ENCODE assay signal across 1 cellular context in genomic region chr11:110093407-110094297, GRCh38.
TF ChIP-seq lines count a peak whose summit lies in the region.

No MANE protein-coding gene starts in this region.

TF ChIP-seq in HepG2, 621 proteins besides CTCF, POLR2A, EP300 and RAD21 (continued from another document and continues in another):
- TF ChIP-seq, protein P1, sequence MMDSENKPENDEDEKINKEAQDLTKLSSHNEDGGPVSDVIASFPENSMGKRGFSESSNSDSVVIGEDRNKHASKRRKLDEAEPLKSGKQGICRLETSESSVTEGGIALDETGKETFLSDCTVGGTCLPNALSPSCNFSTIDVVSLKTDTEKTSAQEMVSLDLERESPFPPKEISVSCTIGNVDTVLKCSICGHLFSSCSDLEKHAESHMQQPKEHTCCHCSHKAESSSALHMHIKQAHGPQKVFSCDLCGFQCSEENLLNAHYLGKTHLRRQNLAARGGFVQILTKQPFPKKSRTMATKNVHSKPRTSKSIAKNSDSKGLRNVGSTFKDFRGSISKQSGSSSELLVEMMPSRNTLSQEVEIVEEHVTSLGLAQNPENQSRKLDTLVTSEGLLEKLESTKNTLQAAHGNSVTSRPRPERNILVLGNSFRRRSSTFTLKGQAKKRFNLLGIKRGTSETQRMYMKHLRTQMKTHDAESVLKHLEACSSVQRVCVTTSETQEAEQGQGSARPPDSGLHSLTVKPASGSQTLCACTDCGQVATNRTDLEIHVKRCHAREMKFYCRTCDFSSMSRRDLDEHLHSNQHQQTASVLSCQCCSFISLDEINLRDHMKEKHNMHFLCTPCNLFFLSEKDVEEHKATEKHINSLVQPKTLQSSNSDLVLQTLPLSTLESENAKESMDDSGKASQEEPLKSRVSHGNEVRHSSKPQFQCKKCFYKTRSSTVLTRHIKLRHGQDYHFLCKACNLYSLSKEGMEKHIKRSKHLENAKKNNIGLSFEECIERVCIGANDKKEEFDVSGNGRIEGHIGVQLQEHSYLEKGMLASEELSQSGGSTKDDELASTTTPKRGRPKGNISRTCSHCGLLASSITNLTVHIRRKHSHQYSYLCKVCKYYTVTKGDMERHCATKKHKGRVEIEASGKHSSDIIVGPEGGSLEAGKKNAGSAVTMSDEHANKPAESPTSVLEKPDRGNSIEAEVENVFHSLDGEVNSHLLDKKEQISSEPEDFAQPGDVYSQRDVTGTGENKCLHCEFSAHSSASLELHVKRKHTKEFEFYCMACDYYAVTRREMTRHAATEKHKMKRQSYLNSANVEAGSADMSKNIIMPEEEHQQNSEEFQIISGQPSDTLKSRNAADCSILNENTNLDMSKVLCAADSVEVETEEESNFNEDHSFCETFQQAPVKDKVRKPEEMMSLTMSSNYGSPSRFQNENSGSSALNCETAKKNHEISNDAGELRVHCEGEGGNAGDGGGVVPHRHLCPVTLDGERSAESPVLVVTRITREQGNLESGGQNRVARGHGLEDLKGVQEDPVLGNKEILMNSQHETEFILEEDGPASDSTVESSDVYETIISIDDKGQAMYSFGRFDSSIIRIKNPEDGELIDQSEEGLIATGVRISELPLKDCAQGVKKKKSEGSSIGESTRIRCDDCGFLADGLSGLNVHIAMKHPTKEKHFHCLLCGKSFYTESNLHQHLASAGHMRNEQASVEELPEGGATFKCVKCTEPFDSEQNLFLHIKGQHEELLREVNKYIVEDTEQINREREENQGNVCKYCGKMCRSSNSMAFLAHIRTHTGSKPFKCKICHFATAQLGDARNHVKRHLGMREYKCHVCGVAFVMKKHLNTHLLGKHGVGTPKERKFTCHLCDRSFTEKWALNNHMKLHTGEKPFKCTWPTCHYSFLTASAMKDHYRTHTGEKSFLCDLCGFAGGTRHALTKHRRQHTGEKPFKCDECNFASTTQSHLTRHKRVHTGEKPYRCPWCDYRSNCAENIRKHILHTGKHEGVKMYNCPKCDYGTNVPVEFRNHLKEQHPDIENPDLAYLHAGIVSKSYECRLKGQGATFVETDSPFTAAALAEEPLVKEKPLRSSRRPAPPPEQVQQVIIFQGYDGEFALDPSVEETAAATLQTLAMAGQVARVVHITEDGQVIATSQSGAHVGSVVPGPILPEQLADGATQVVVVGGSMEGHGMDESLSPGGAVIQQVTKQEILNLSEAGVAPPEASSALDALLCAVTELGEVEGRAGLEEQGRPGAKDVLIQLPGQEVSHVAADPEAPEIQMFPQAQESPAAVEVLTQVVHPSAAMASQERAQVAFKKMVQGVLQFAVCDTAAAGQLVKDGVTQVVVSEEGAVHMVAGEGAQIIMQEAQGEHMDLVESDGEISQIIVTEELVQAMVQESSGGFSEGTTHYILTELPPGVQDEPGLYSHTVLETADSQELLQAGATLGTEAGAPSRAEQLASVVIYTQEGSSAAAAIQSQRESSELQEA (CRISPR knock-in tag; IDR thresholded peaks at IDR 0.05; ENCODE audit: not compliant biosample characterization) = no peak
- TF ChIP-seq ZNF850 (CRISPR knock-in tag; conservative IDR thresholded peaks at IDR 0.05) = no peak
- TF ChIP-seq ZNF468 (CRISPR knock-in tag; IDR thresholded peaks at IDR 0.05) = no peak
- no peak for TF ChIP-seq ZNF350 (CRISPR knock-in tag; IDR thresholded peaks at IDR 0.05; ENCODE audit: borderline replicate concordance, low read depth)
- TF ChIP-seq SMARCC2 (IDR thresholded peaks at IDR 0.05) = no peak
- no peak; the same call in 1 of the 2 replicates for TF ChIP-seq ZNF746 (CRISPR knock-in tag; IDR thresholded peaks at IDR 0.05)
- no peak for TF ChIP-seq GABPA (IDR thresholded peaks at IDR 0.05; ENCODE audit: low read depth, low read length)
- no peak for TF ChIP-seq GABPA (CRISPR knock-in tag; IDR thresholded peaks at IDR 0.05; ENCODE audit: low read depth)
- TF ChIP-seq ZNF558 (CRISPR knock-in tag; IDR thresholded peaks at IDR 0.05; ENCODE audit: borderline replicate concordance) = no peak; the same call in 1 of the 2 replicates
- TF ChIP-seq ZBTB3 (CRISPR knock-in tag; IDR thresholded peaks at IDR 0.05; ENCODE audit: borderline replicate concordance, low read depth) = no peak
- TF ChIP-seq MAFK (conservative IDR thresholded peaks at IDR 0.05 in 1 of 2, IDR thresholded peaks at IDR 0.05 in 1 of 2; ENCODE audit: low read length in 2 of 2) = no peak
- TF ChIP-seq ZKSCAN1 (IDR thresholded peaks at IDR 0.05; ENCODE audit: low read length) = no peak
- no peak; the same call in 1 of the 2 replicates for TF ChIP-seq MLXIP (CRISPR knock-in tag; IDR thresholded peaks at IDR 0.05; ENCODE audit: borderline replicate concordance)
- TF ChIP-seq ZNF740 (CRISPR knock-in tag; IDR thresholded peaks at IDR 0.05) = no peak
- no peak for TF ChIP-seq ADNP (CRISPR knock-in tag; IDR thresholded peaks at IDR 0.05)
- no peak for TF ChIP-seq HHEX (CRISPR knock-in tag; IDR thresholded peaks at IDR 0.05)
- no peak for TF ChIP-seq ATM (IDR thresholded peaks at IDR 0.05; ENCODE audit: borderline replicate concordance)
- TF ChIP-seq RNF219 (CRISPR knock-in tag; IDR thresholded peaks at IDR 0.05) = no peak; the same call in 1 of the 2 replicates
- no peak for TF ChIP-seq ZNF674 (CRISPR knock-in tag; IDR thresholded peaks at IDR 0.05; ENCODE audit: low read depth)
- TF ChIP-seq ZNF224 (CRISPR knock-in tag; IDR thresholded peaks at IDR 0.05) = no peak
- no peak for TF ChIP-seq KDM5A (IDR thresholded peaks at IDR 0.05; ENCODE audit: borderline replicate concordance, low read length)
- TF ChIP-seq HIVEP1 (CRISPR knock-in tag; IDR thresholded peaks at IDR 0.05) = no peak
- TF ChIP-seq FIP1L1 (IDR thresholded peaks at IDR 0.05; ENCODE audit: borderline replicate concordance, insufficient read depth, low read depth, low read length) = no peak
- TF ChIP-seq ZNF12 (CRISPR knock-in tag; IDR thresholded peaks at IDR 0.05) = 0 out of 2 replicates have a peak, but pooled peaks have one; percentile 11
- TF ChIP-seq ZBTB44 (CRISPR knock-in tag; IDR thresholded peaks at IDR 0.05) = no peak
- TF ChIP-seq ZNF33B (CRISPR knock-in tag; IDR thresholded peaks at IDR 0.05) = no peak
- no peak for TF ChIP-seq HNF4G (IDR thresholded peaks at IDR 0.05; ENCODE audit: borderline replicate concordance, low read depth, low read length)
- TF ChIP-seq HNF4G (CRISPR knock-in tag; IDR thresholded peaks at IDR 0.05; ENCODE audit: borderline replicate concordance, low read depth) = no peak
- no peak for TF ChIP-seq CERS6 (CRISPR knock-in tag; IDR thresholded peaks at IDR 0.05)
- no peak for TF ChIP-seq PAWR (CRISPR knock-in tag; IDR thresholded peaks at IDR 0.05; ENCODE audit: borderline replicate concordance)
- no peak for TF ChIP-seq RORA (CRISPR knock-in tag; IDR thresholded peaks at IDR 0.05)
- TF ChIP-seq ZNF552 (CRISPR knock-in tag; IDR thresholded peaks at IDR 0.05; ENCODE audit: borderline replicate concordance) = peak; percentile 65; the same call in 1 of the 2 replicates
- TF ChIP-seq GABPB1 (CRISPR knock-in tag; IDR thresholded peaks at IDR 0.05) = peak; percentile 59; the same call in 1 of the 2 replicates
- TF ChIP-seq AHR (CRISPR knock-in tag; IDR thresholded peaks at IDR 0.05) = peak; percentile 35; the same call in 1 of the 2 replicates
- TF ChIP-seq, protein P2, sequence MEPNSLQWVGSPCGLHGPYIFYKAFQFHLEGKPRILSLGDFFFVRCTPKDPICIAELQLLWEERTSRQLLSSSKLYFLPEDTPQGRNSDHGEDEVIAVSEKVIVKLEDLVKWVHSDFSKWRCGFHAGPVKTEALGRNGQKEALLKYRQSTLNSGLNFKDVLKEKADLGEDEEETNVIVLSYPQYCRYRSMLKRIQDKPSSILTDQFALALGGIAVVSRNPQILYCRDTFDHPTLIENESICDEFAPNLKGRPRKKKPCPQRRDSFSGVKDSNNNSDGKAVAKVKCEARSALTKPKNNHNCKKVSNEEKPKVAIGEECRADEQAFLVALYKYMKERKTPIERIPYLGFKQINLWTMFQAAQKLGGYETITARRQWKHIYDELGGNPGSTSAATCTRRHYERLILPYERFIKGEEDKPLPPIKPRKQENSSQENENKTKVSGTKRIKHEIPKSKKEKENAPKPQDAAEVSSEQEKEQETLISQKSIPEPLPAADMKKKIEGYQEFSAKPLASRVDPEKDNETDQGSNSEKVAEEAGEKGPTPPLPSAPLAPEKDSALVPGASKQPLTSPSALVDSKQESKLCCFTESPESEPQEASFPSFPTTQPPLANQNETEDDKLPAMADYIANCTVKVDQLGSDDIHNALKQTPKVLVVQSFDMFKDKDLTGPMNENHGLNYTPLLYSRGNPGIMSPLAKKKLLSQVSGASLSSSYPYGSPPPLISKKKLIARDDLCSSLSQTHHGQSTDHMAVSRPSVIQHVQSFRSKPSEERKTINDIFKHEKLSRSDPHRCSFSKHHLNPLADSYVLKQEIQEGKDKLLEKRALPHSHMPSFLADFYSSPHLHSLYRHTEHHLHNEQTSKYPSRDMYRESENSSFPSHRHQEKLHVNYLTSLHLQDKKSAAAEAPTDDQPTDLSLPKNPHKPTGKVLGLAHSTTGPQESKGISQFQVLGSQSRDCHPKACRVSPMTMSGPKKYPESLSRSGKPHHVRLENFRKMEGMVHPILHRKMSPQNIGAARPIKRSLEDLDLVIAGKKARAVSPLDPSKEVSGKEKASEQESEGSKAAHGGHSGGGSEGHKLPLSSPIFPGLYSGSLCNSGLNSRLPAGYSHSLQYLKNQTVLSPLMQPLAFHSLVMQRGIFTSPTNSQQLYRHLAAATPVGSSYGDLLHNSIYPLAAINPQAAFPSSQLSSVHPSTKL (CRISPR knock-in tag; IDR thresholded peaks at IDR 0.05) = peak; percentile 62
